In the genomic region with DNA sequence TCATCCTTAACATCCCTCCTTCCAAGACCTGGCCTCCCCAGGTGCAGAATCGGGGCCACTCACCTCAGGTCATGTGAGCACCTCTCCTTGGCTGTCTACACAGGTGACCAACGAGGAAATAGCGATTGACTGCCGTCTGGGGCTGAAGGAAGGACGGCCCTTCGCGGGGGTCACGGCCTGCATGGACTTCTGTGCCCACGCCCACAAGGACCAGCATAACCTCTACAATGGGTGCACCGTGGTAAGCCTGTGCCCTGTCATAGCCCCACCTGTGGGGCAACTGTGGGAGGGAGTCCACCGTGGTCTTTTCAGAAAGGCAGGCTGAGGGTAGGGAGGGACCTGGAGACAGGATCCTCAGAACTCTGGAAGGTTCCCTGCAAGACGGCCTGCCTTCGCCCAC, we compare ENCODE assay signal across 15 cellular contexts. TPM values are rescaled to one million over a fixed set of nuclear protein-coding genes. Genes with fewer than 3 reads are reported as not detected.
DNase-seq lines count a peak whose midpoint lies in the region; TF ChIP-seq lines count a peak whose summit lies in the region.
"Had no signal": no experiment of that assay in that cellular context is flagged by ENCODE, and none has a peak within 500 bp of the region (broad histone marks: within the 10 kb centered on the region; RNA-seq: fewer than 3 reads in every experiment).

No MANE protein-coding gene starts in this region.

- no peak overlapping the region for H3K27ac Mint-ChIP-seq in type B pancreatic cell
- H3K27ac Mint-ChIP-seq: CD4-positive, alpha-beta T cell had no signal

- peaks cover 6% of the 10 kb centered on the region for H3K4me1 Mint-ChIP-seq in type B pancreatic cell (ENCODE audit: unreplicated experiment)

- DNase-seq in activated effector memory CD4-positive, alpha-beta T cell treated with anti-CD3 and anti-CD28 coated beads, Interleukin-2, amount 50 U/mL, for 16 hours, result peak; percentile 54
- no peak for DNase-seq in activated effector memory CD4-positive, alpha-beta T cell treated with Interleukin-2 at 50 U/mL for 16 hours
- DNase-seq in astrocyte of the spinal cord (ENCODE audit: low read depth, low spot score) (no peak), type B pancreatic cell (ENCODE audit: extremely low spot score, unreplicated experiment) (peak; percentile 66), amygdala (lab: John Stamatoyannopoulos, UW) (no peak), NCI-H345 (lab: John Stamatoyannopoulos, UW) (no peak)
- no peak for DNase-seq in activated CD4-positive, alpha-beta T cell treated with anti-CD3 and anti-CD28 coated beads, Interleukin-2, amount 50 U/mL, for 1 hour
- DNase-seq: ACHN; Calu3; CD4-positive, alpha-beta T cell; DMS 273 treated with DMSO at 0.1 percent for 48 hours; GOT3 had no signal

- no peaks in the 10 kb centered on the region for H3K9me3 Mint-ChIP-seq in type B pancreatic cell
- H3K9me3 Mint-ChIP-seq: CD4-positive, alpha-beta T cell; H9 had no signal

- in situ Hi-C loops in astrocyte of the spinal cord (cut with HindIII; ENCODE audit: low sequenced_read_pairs), result no loop called here

- H3K27ac ChIP-seq in layer of hippocampus (ENCODE audit: low read depth, low read length), result peak overlapping the region; percentile 55
- H3K27ac ChIP-seq: BLaER1 treated with 17β-estradiol and CSF1 and Interleukin-3, amounts not matched to agents 10 nM and 100 nM had no signal

- H3K4me3 Mint-ChIP-seq in type B pancreatic cell, result no peak overlapping the region
- H3K4me3 Mint-ChIP-seq: CD4-positive, alpha-beta T cell; H9 had no signal

- peak; percentile 1 for TF ChIP-seq CTCF in astrocyte of the spinal cord (IDR thresholded peaks at IDR 0.05; ENCODE audit: low read depth, low read length)
- TF ChIP-seq CTCF in type B pancreatic cell (conservative IDR thresholded peaks at IDR 0.05), result no peak

- peaks cover 21% of the 10 kb centered on the region for H3K36me3 Mint-ChIP-seq in type B pancreatic cell

- no peak overlapping the region for H3K4me3 ChIP-seq in astrocyte of the spinal cord (ENCODE audit: low read depth, low read length)
- H3K4me3 ChIP-seq: BLaER1 treated with 17β-estradiol and CSF1 and Interleukin-3, amounts not matched to agents 10 nM and 100 nM had no signal

- no peaks in the 10 kb centered on the region for H3K27me3 ChIP-seq in layer of hippocampus (ENCODE audit: control insufficient read depth, insufficient read depth, low read length)
- H3K27me3 ChIP-seq: BLaER1 treated with 17β-estradiol and CSF1 and Interleukin-3, amounts not matched to agents 10 nM and 100 nM had no signal

- no peaks in the 10 kb centered on the region for H3K27me3 Mint-ChIP-seq in type B pancreatic cell
- H3K27me3 Mint-ChIP-seq: CD4-positive, alpha-beta T cell had no signal

RNA-seq across cellular contexts. Expression of gene BOLA3, which starts 54.3 kb away (rescaled TPM):
- total RNA-seq in type B pancreatic cell (ENCODE audit: low replicate concordance), result 35.6 and 54.3 TPM in 2 replicates

Comparison
In these comparisons a context has a peak if more than half of its experiments do, and no peak if none do; other contexts are left out.
1. DNase-seq: peak in activated effector memory CD4-positive, alpha-beta T cell treated with anti-CD3 and anti-CD28 coated beads, Interleukin-2, amount 50 U/mL, for 16 hours (single experiment) and type B pancreatic cell (single experiment); none in activated effector memory CD4-positive, alpha-beta T cell treated with Interleukin-2 at 50 U/mL for 16 hours (single experiment), astrocyte of the spinal cord (single experiment), amygdala (0 of 56), NCI-H345 (single experiment) and activated CD4-positive, alpha-beta T cell treated with anti-CD3 and anti-CD28 coated beads, Interleukin-2, amount 50 U/mL, for 1 hour (single experiment).